In genomic region chr4:82624819-82625218, GRCh38 we compare ENCODE assay signal across 19 cellular contexts.
"Had no signal": no experiment of that assay in that cellular context is flagged by ENCODE, and none has a peak within 500 bp of the region (broad histone marks: within the 10 kb centered on the region; RNA-seq: fewer than 3 reads in every experiment).

No MANE protein-coding gene starts in this region.

- H3K27me3 ChIP-seq: esophagus muscularis mucosa, hepatocyte, tibial nerve had no signal

- H3K27ac ChIP-seq: esophagus muscularis mucosa, hepatocyte, tibial nerve had no signal

- ATAC-seq: activated CD4-positive, alpha-beta T cell treated with anti-CD3 and anti-CD28 coated beads for 36 hours; activated T-helper 17 cell treated with anti-CD3 and anti-CD28 coated beads, Interleukin-2, amount 50 U/mL, for 72 hours; WTC11 had no signal

- DNase-seq: activated CD4-positive, alpha-beta T cell treated with anti-CD3 and anti-CD28 coated beads for 36 hours; activated CD4-positive, alpha-beta T cell treated with anti-CD3 and anti-CD28 coated beads, Interleukin-2, amount 50 U/mL, for 4 hours; activated CD8-positive, alpha-beta memory T cell treated with anti-CD3 and anti-CD28 coated beads for 24 hours; activated CD8-positive, alpha-beta memory T cell treated with anti-CD3 and anti-CD28 coated beads, Interleukin-2, amount 50 U/mL, for 4 hours; activated T-cell treated with anti-CD3 and anti-CD28 coated beads, Interleukin-2, amount 50 U/mL, for 24 hours; aorta; central memory CD4-positive, alpha-beta T cell; naive B cell; occipital lobe; posterior cingulate gyrus; retina; stimulated activated CD4-positive, alpha-beta T cell treated with anti-CD3 and anti-CD28 coated beads, Interleukin-4, amount 100 ng/mL, for 24 hours; stimulated activated naive CD8-positive, alpha-beta T cell treated with anti-CD3 and anti-CD28 coated beads, Interleukin-15, Interleukin-2, amounts not matched to agents 100 U/mL and 50 U/mL, for 24 hours; T-helper 9 cell had no signal

- H3K4me3 ChIP-seq: esophagus muscularis mucosa, hepatocyte, tibial nerve had no signal
